19 cellular contexts compared by ENCODE assay signal in genomic region chr4:1632109-1633104, GRCh38. TPM values are rescaled to one million over a fixed set of nuclear protein-coding genes. Genes with fewer than 3 reads are reported as not detected.
DNase-seq lines count a peak whose midpoint lies in the region; ATAC-seq, FAIRE-seq and TF ChIP-seq lines count a peak whose summit lies in the region.
"Had no signal": no experiment of that assay in that cellular context is flagged by ENCODE, and none has a peak within 500 bp of the region (broad histone marks: within the 10 kb centered on the region; RNA-seq: fewer than 3 reads in every experiment).

No MANE protein-coding gene starts in this region.

- H3K36me3 ChIP-seq in astrocyte (ENCODE audit: insufficient read depth, low read length) (no peaks in the 10 kb centered on the region), body of pancreas (replicated peaks in 1 of 2; ENCODE audit: insufficient read depth in 1 of 2, low read depth in 2 of 2) (no peaks in the 10 kb centered on the region)

- no peaks in the 10 kb centered on the region for H3K4me1 Mint-ChIP-seq in astrocyte (ENCODE audit: low read depth, unreplicated experiment)
- H3K4me1 Mint-ChIP-seq: B cell; CD4-positive, CD25-positive, alpha-beta regulatory T cell had no signal

- H3K9me3 Mint-ChIP-seq in astrocyte (ENCODE audit: unreplicated experiment): no peaks in the 10 kb centered on the region

- no peaks in the 10 kb centered on the region for H3K9me3 ChIP-seq in astrocyte (ENCODE audit: insufficient read depth, low read depth, low read length)
- H3K9me3 ChIP-seq in right cardiac atrium (ENCODE audit: control insufficient read depth, low read length): no peaks in the 10 kb centered on the region
- H3K9me3 ChIP-seq in body of pancreas: no peaks in the 10 kb centered on the region
- H3K9me3 ChIP-seq: SK-N-SH had no signal

- no peaks in the 10 kb centered on the region for H4K20me1 ChIP-seq in astrocyte (ENCODE audit: insufficient read depth, low read length)

- no peak for TF ChIP-seq POLR2A in body of pancreas (IDR thresholded peaks at IDR 0.05)

- no peaks in the 10 kb centered on the region for H3K27me3 ChIP-seq in astrocyte (ENCODE audit: insufficient read depth, low read length)
- H3K27me3 ChIP-seq in right cardiac atrium (ENCODE audit: control insufficient read depth, insufficient read depth): no peaks in the 10 kb centered on the region
- H3K27me3 ChIP-seq in body of pancreas: no peaks in the 10 kb centered on the region

- no peak overlapping the region for H3K9ac ChIP-seq in astrocyte (ENCODE audit: low read length)
- H3K9ac ChIP-seq: SK-N-SH had no signal

- no peak overlapping the region for H3K4me3 ChIP-seq in astrocyte (ENCODE audit: insufficient read depth, low read depth, low read length)
- no peak overlapping the region for H3K4me3 ChIP-seq in right cardiac atrium (ENCODE audit: low read length)
- H3K4me3 ChIP-seq in body of pancreas: no peak overlapping the region

- no peaks in the 10 kb centered on the region for H3K4me1 ChIP-seq in astrocyte (ENCODE audit: insufficient read depth, low read length)
- H3K4me1 ChIP-seq in right cardiac atrium (ENCODE audit: control insufficient read depth, insufficient read depth, low read length): no peaks in the 10 kb centered on the region
- no peaks in the 10 kb centered on the region for H3K4me1 ChIP-seq in body of pancreas

- no peak overlapping the region for H3K4me2 ChIP-seq in astrocyte (ENCODE audit: low read length)
- H3K4me2 ChIP-seq: SK-N-SH had no signal

- 60% methylated on average over 32 of the region's 32 CpGs for WGBS in right cardiac atrium
- WGBS in body of pancreas, 2 donors: 67 to 68% methylated on average over 31 to 32 of the region's 32 CpGs

- H3K36me3 Mint-ChIP-seq in astrocyte (ENCODE audit: low read depth, unreplicated experiment): no peaks in the 10 kb centered on the region
- H3K36me3 Mint-ChIP-seq: CD4-positive, CD25-positive, alpha-beta regulatory T cell had no signal

- ATAC-seq in right cardiac atrium: peak in 1 of 2 donors; percentile 13
- ATAC-seq in body of pancreas: no peak
- ATAC-seq: Panc1 had no signal

- peaks cover 21% of the 10 kb centered on the region for H3K27me3 Mint-ChIP-seq in astrocyte (ENCODE audit: low read depth, unreplicated experiment)
- H3K27me3 Mint-ChIP-seq: B cell; CD4-positive, CD25-positive, alpha-beta regulatory T cell had no signal

- no peaks in the 10 kb centered on the region for H3K79me2 ChIP-seq in astrocyte (ENCODE audit: insufficient read depth, low read length)

- H2AFZ ChIP-seq in astrocyte (ENCODE audit: low read depth, low read length): no peak overlapping the region

- peak overlapping the region; percentile 34 for H3K4me3 Mint-ChIP-seq in astrocyte (ENCODE audit: unreplicated experiment)
- H3K4me3 Mint-ChIP-seq: B cell; CD4-positive, CD25-positive, alpha-beta regulatory T cell had no signal

- DNase-seq in GF-D8 (lab: John Stamatoyannopoulos, UW) (peak; percentile 73), HUDEP-2 (lab: John Stamatoyannopoulos, UW; ENCODE audit: unreplicated experiment in 76 of 76) (peak in 66 of 76 experiments; percentile 13 to 75 (median 50)), astrocyte (ENCODE audit: low read depth) (no peak), right cardiac atrium (peak in 2 of 3 donors; percentile 29 to 56), RPMI8226 (no peak), body of pancreas (no peak)
- DNase-seq in stimulated activated CD4-positive, alpha-beta T cell treated with anti-CD3 and anti-CD28 coated beads, Interleukin-2, amount 100 ng/mL, for 24 hours: no peak
- DNase-seq: CD4-positive, CD25-positive, alpha-beta regulatory T cell; EL; H7; NCI-H1092; NCI-H2081 treated with DMSO at 0.1 percent for 48 hours; NCI-H510A treated with DMSO at 0.1 percent for 48 hours; NCI-H82; SHP77; SK-N-SH had no signal

- TF ChIP-seq CTCF in astrocyte (IDR thresholded peaks at IDR 0.05; ENCODE audit: insufficient read depth, low read depth, low read length) (no peak), body of pancreas (IDR thresholded peaks at IDR 0.05) (no peak)

- no peak for FAIRE-seq in astrocyte (lab: Jason Lieb, UNC)
- FAIRE-seq: GM19239 had no signal

- no peak overlapping the region for H3K27ac Mint-ChIP-seq in astrocyte (ENCODE audit: unreplicated experiment)
- H3K27ac Mint-ChIP-seq: B cell; CD4-positive, CD25-positive, alpha-beta regulatory T cell had no signal

- H3K27ac ChIP-seq in astrocyte (ENCODE audit: low read depth, low read length) (no peak overlapping the region), right cardiac atrium (ENCODE audit: low read length) (no peak overlapping the region), body of pancreas (no peak overlapping the region)

- intact Hi-C loops in right cardiac atrium (cut with DNase I) (loop anchor here in 2 of 4 donors (5.0 kb wide), 1 partner anchor 275 kb away; no protein-coding TSS in a partner anchor), body of pancreas (cut with DNase I) (no loop called here)

RNA-seq across cellular contexts. Expression of gene FAM53A, which starts 51.7 kb away (rescaled TPM):
- total RNA-seq in astrocyte: 2.1 and 3.4 TPM in 2 replicates
- total RNA-seq in right cardiac atrium: 1 to 10 TPM; 1.1 to 1.6 (median 1.1) TPM
- 1.4 TPM for polyA plus RNA-seq in right cardiac atrium
- total RNA-seq in body of pancreas: 1 to 10 TPM in 1 of 2 donors, under 1 TPM in 1; 0.66 to 2.3 TPM

Comparison
In these comparisons a context has a peak if more than half of its experiments do, and no peak if none do; other contexts are left out.
1. DNase-seq: peak in GF-D8 (single experiment), HUDEP-2 (66 of 76) and right cardiac atrium (2 of 3); none in astrocyte (single experiment), RPMI8226 (single experiment), body of pancreas (0 of 4) and stimulated activated CD4-positive, alpha-beta T cell treated with anti-CD3 and anti-CD28 coated beads, Interleukin-2, amount 100 ng/mL, for 24 hours (0 of 2).